ENCODE assay signal across 12 cellular contexts in the genomic region with DNA sequence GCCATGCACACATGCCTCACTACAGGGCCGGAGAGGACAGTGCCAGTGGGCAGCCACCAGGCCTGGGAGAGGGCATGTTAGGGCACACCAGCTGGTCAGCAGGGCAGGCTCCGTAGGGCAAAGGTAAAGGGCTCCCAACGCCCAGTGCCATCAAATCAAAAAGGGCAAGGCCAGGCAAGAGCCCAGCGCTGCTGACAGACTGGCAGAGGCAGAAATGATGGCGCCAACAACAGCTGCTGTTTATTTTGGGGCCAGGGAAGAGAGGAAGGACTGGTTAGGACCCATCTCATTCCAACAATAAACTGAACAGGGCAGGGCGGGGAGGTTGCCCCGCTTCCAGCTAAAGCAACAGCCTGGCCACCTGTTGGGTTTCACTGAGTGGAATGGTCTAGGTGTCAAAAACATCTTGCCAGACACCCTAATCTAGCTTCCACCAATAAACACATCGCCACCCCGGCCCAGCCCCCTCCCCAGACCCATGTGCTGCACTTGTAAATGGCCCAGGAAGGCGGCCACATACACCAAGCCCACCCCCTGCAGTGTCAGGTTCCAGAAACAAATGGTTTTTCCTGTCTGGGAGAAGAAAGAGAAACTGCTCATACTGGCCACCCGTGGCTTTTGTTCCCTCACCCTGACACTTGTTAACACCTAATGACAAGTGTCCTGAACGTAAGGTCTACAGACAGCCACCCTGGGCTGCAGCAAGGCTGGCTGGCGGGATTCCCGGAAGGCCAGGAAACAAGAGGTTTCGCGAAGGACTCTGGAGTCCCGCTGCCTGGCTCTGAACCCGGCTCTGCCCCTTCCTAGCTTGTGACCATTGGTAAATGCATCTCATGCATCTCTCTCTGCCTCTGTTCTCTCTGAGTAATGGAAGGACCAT. TPM values are rescaled to one million over a fixed set of nuclear protein-coding genes. Genes with fewer than 3 reads are reported as not detected.
DNase-seq lines count a peak whose midpoint lies in the region; ATAC-seq lines count a peak whose summit lies in the region.
"Had no signal": no experiment of that assay in that cellular context is flagged by ENCODE, and none has a peak within 500 bp of the region (broad histone marks: within the 10 kb centered on the region; RNA-seq: fewer than 3 reads in every experiment).

No MANE protein-coding gene starts in this region.

- ATAC-seq in Right ventricle myocardium superior (ENCODE audit: poor library complexity) (peak; percentile 67), GM19023 (IDR thresholded peaks at IDR 0.05; ENCODE audit: unreplicated experiment) (no peak)

- no peaks in the 10 kb centered on the region for H3K9me3 Mint-ChIP-seq in activated naive CD8-positive, alpha-beta T cell treated with anti-CD3 and anti-CD28 coated beads for 36 hours
- H3K9me3 Mint-ChIP-seq: activated naive CD4-positive, alpha-beta T cell treated with anti-CD3 and anti-CD28 coated beads for 36 hours had no signal

- H3K36me3 Mint-ChIP-seq in activated naive CD8-positive, alpha-beta T cell treated with anti-CD3 and anti-CD28 coated beads for 36 hours: no peaks in the 10 kb centered on the region

- DNase-seq in Ammon's horn (ENCODE audit: low spot score) (peak; percentile 31), NCI-H2029 (lab: John Stamatoyannopoulos, UW) (peak; percentile 64), Right ventricle myocardium superior (peak; percentile 87), myocyte (ENCODE audit: low read depth) (peak; percentile 95), NCI-H2227 treated with DMSO at 0.1 percent for 48 hours (lab: John Stamatoyannopoulos, UW) (no peak)
- DNase-seq in central memory CD4-positive, alpha-beta T cell: no peak
- no peak for DNase-seq in activated naive CD8-positive, alpha-beta T cell treated with anti-CD3 and anti-CD28 coated beads for 36 hours
- DNase-seq: activated CD4-positive, alpha-beta T cell treated with anti-CD3 and anti-CD28 coated beads for 4 hours; activated naive CD4-positive, alpha-beta T cell treated with anti-CD3 and anti-CD28 coated beads for 36 hours; glutamatergic neuron; stimulated activated CD4-positive, alpha-beta T cell treated with anti-CD3 and anti-CD28 coated beads, Interleukin-12 subunit alpha, Interleukin-12 subunit beta, amount 100 ng/mL, for 4 hours had no signal

- intact Hi-C loops in Right ventricle myocardium superior (cut with DNase I): no loop called here

- no peak overlapping the region for H3K27ac Mint-ChIP-seq in activated naive CD8-positive, alpha-beta T cell treated with anti-CD3 and anti-CD28 coated beads for 36 hours
- H3K27ac Mint-ChIP-seq: activated naive CD4-positive, alpha-beta T cell treated with anti-CD3 and anti-CD28 coated beads for 36 hours had no signal

- no peak overlapping the region for H3K4me3 Mint-ChIP-seq in activated naive CD8-positive, alpha-beta T cell treated with anti-CD3 and anti-CD28 coated beads for 36 hours
- H3K4me3 Mint-ChIP-seq: activated naive CD4-positive, alpha-beta T cell treated with anti-CD3 and anti-CD28 coated beads for 36 hours had no signal

- no peaks in the 10 kb centered on the region for H3K27me3 Mint-ChIP-seq in activated naive CD8-positive, alpha-beta T cell treated with anti-CD3 and anti-CD28 coated beads for 36 hours

- H3K4me1 Mint-ChIP-seq in activated naive CD8-positive, alpha-beta T cell treated with anti-CD3 and anti-CD28 coated beads for 36 hours: no peaks in the 10 kb centered on the region

RNA-seq across cellular contexts. Expression of a gene that starts 15.3 kb away (rescaled TPM):
- total RNA-seq in Right ventricle myocardium superior (27.0 TPM), myocyte (38.8 and 48.5 TPM in 2 replicates)
- 158 TPM for polyA plus RNA-seq in myocyte (2012)
- 10 to 100 TPM; 10.2 to 10.9 TPM for total RNA-seq in activated naive CD8-positive, alpha-beta T cell treated with anti-CD3 and anti-CD28 coated beads for 36 hours

Comparison
In these comparisons a context has a peak if more than half of its experiments do, and no peak if none do; other contexts are left out.
1. DNase-seq: peak in Ammon's horn (single experiment), NCI-H2029 (single experiment), Right ventricle myocardium superior (single experiment) and myocyte (single experiment); none in NCI-H2227 treated with DMSO at 0.1 percent for 48 hours (single experiment), central memory CD4-positive, alpha-beta T cell (single experiment) and activated naive CD8-positive, alpha-beta T cell treated with anti-CD3 and anti-CD28 coated beads for 36 hours (single experiment).